9 cellular contexts compared by ENCODE assay signal in the genomic region with DNA sequence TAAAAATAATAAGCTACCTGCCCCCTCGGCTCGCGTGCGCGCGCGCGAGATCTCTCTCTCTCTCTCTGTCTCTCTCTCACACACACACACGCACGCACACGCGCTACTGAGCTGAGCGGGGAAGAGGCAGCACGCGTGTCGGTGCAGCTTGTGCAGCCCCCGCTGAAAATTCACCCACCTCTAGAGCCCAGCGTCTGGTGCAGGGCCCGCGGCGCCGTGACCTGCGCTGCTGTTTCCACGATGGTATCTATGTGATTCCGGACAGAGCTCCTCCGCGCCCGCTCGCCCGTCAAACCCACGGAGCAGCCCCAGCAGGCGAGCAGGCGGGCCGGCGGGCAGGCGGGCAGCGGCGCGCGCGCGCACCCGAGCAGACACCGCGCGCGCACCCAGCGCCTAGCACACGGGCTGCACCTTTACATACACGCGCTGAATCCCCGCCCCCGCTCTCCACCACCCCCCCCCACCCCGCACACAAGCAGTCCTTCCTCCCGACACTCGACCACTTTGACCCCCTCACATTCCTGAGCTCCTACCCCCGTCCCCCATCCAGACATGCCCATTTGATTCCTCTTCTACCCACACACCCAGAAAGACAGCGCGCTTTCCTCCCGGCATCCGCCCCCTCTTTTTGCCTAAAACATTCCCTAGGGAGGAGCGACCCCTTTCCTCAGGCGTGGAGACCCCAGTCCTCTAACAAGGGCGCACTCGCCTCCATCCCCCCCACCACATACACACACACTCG. TPM values are rescaled to one million over a fixed set of nuclear protein-coding genes. Genes with fewer than 3 reads are reported as not detected.
DNase-seq lines count a peak whose midpoint lies in the region; ATAC-seq and TF ChIP-seq lines count a peak whose summit lies in the region.
"Had no signal": no experiment of that assay in that cellular context is flagged by ENCODE, and none has a peak within 500 bp of the region (broad histone marks: within the 10 kb centered on the region; RNA-seq: fewer than 3 reads in every experiment).

No MANE protein-coding gene starts in this region.

- intact Hi-C loops in left ventricle myocardium superior (cut with micrococcal nuclease) = no loop called here
- intact Hi-C loops in posterior cingulate gyrus (cut with DNase I) = no loop called here

- ATAC-seq in left ventricle myocardium superior = peak; percentile 34
- ATAC-seq in GM18505 (IDR thresholded peaks at IDR 0.05; ENCODE audit: unreplicated experiment) = no peak
- no peak for ATAC-seq in HG02884 (IDR thresholded peaks at IDR 0.05; ENCODE audit: unreplicated experiment)
- ATAC-seq in HG03045 (IDR thresholded peaks at IDR 0.05; ENCODE audit: unreplicated experiment) = no peak

- TF ChIP-seq POLR2A in GM18505 (IDR thresholded peaks at IDR 0.05; ENCODE audit: borderline replicate concordance, extremely low read depth, insufficient read depth, insufficient read length) = no peak

- no peak for TF ChIP-seq CTCF in GM20000 (IDR thresholded peaks at IDR 0.05; ENCODE audit: extremely low read depth, missing control alignments)

- DNase-seq in D341Med (ENCODE audit: low spot score) = peak; percentile 55
- DNase-seq in SKM-1 treated with dmso at 0.1 percent for 144 hours (lab: John Stamatoyannopoulos, UW; ENCODE audit: unreplicated experiment) = peak; percentile 17
- DNase-seq in left ventricle myocardium superior = no peak
- DNase-seq in posterior cingulate gyrus = peak in 9 of 10 donors; percentile 9 to 82 (median 13)
- no peak for DNase-seq in GM20000 (ENCODE audit: low spot score)
- DNase-seq: activated CD4-positive, alpha-beta T cell treated with anti-CD3 and anti-CD28 coated beads, Interleukin-2, amount 50 U/mL, for 4 hours had no signal

RNA-seq across cellular contexts. Expression of a gene that starts 1.0 kb away (rescaled TPM):
- 0.22 TPM for total RNA-seq in left ventricle myocardium superior

Comparison
In these comparisons a context has a peak if more than half of its experiments do, and no peak if none do; other contexts are left out.
1. DNase-seq: peak in D341Med (single experiment), SKM-1 treated with dmso at 0.1 percent for 144 hours (single experiment) and posterior cingulate gyrus (9 of 10); none in left ventricle myocardium superior (single experiment) and GM20000 (single experiment).